Comparison of ENCODE assay signal across 27 cellular contexts in the genomic region with DNA sequence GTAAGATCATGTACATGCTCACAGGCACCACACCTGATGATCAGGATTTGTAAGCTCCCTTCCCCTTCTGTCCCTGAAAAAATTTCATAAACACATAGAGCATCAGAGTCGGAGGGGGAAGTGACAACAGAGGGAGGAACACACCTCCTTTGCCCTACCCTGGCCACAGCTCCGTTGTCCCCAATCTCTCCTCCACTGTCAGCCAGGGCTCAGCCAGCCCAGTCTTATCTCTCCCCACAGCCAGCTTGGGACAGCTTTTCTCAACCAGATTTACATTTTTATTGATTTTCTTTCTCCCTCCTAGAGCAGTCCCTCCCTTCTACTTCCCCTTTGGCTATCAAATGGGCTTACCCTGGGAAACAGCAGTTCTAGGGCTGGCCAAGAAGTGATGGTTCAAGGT. TPM values are rescaled to one million over a fixed set of nuclear protein-coding genes. Genes with fewer than 3 reads are reported as not detected.
"Had no signal": no experiment of that assay in that cellular context is flagged by ENCODE, and none has a peak within 500 bp of the region (broad histone marks: within the 10 kb centered on the region; RNA-seq: fewer than 3 reads in every experiment).

No MANE protein-coding gene starts in this region.

- H3K27me3 ChIP-seq: dorsolateral prefrontal cortex, gastrocnemius medialis, left lung, ovary, sigmoid colon, thyroid gland had no signal

- H3K36me3 ChIP-seq: gastrocnemius medialis, left lung, ovary, sigmoid colon, stomach, thyroid gland had no signal

- H3K4me1 ChIP-seq: gastrocnemius medialis, psoas muscle, sigmoid colon, stomach, thyroid gland had no signal

- DNase-seq: dorsolateral prefrontal cortex; effector CD4-positive, alpha-beta T cell; foreskin fibroblast; gastrocnemius medialis; head of caudate nucleus; kidney; left lung; mesenchymal stem cell; naive thymus-derived CD8-positive, alpha-beta T cell; nephron progenitor cell; nucleus accumbens; ovary; psoas muscle; right cardiac atrium; stimulated activated CD4-positive, alpha-beta T cell treated with anti-CD3 and anti-CD28 coated beads, Interleukin-2, amount 100 ng/mL, for 24 hours; stimulated activated CD4-positive, alpha-beta T cell treated with anti-CD3 and anti-CD28 coated beads, Interleukin-4, amount 100 ng/mL, for 24 hours; stimulated activated naive CD4-positive, alpha-beta T cell treated with Interleukin-2 at 50 U/mL for 16 hours; stomach; thyroid gland had no signal

- H3K4me3 ChIP-seq: dorsolateral prefrontal cortex, gastrocnemius medialis, left lung, ovary, psoas muscle, sigmoid colon, stomach, thyroid gland had no signal

- H3K9me3 ChIP-seq: gastrocnemius medialis, left lung, ovary, psoas muscle, sigmoid colon, stomach, thyroid gland had no signal

- H3K27ac ChIP-seq: dorsolateral prefrontal cortex, gastrocnemius medialis, left lung, ovary, psoas muscle, sigmoid colon, stomach, thyroid gland had no signal

- ATAC-seq: esophagus mucosa; gastrocnemius medialis; left lung; naive thymus-derived CD8-positive, alpha-beta T cell; psoas muscle; right cardiac atrium; stimulated activated effector memory CD8-positive, alpha-beta T cell treated with anti-CD3 and anti-CD28 coated beads, Interleukin-12 subunit alpha, Interleukin-12 subunit beta, amount 100 ng/mL, for 72 hours had no signal

RNA-seq across cellular contexts. Expression of a gene that starts 32.1 kb away (rescaled TPM):
- total RNA-seq: esophagus mucosa, gastrocnemius medialis, lung microvascular endothelial cell, myocyte, skeletal muscle tissue, temporal lobe had no signal

RNA-seq across cellular contexts. Expression of a gene that starts 57.5 kb away (rescaled TPM):
- total RNA-seq: mesothelial cell of epicardium had no signal
